Comparison of ENCODE assay signal across 24 cellular contexts in the genomic region with DNA sequence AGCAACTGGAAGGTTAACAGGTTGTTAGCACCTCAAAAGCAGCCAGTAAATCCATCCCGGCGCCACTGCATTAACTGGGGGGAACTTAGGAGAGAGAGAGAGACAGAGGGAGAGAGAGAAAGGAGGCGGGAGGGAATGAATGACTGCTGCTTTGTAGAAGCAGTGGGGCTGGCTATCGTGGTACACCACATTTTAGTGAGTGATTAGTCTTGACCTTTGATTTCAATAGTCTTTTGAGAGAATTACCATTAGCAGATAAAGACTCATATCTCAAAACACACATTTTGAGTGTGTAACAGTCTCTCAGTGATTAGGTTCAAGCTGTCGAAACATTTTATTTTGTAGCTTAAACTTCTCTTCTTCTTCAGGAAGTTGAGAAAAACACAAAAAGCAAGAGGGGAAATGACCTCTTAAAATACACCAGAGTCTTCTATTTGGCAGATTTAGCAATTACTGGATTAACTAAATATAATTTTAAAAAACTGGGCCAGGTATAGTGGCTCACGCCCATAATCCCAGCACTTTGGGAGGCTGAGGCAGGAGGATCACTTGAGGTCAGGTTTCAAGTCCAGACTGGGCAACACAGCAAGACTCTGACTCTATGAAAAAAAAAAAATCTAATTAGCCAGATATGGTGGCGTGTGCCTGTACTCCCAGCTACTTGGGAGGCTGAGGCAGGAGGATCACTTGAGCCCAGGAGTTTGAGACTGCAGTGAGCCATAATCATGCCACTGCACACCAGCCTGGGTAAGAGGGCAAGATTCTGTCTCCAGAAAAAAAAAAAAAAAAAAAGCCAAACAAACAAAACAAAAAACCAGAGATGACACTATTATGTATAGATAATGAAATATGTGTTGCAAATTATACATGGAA.
"Had no signal": no experiment of that assay in that cellular context is flagged by ENCODE, and none has a peak within 500 bp of the region (broad histone marks: within the 10 kb centered on the region; RNA-seq: fewer than 3 reads in every experiment).

No MANE protein-coding gene starts in this region.

- H3K4me3 Mint-ChIP-seq: activated CD4-positive, alpha-beta memory T cell treated with anti-CD3 and anti-CD28 coated beads for 36 hours; activated CD4-positive, alpha-beta T cell treated with anti-CD3 and anti-CD28 coated beads for 36 hours; activated naive CD8-positive, alpha-beta T cell treated with anti-CD3 and anti-CD28 coated beads for 36 hours; brain; natural killer cell treated with Interleukin-12 subunit alpha and Interleukin-12 subunit beta and Interleukin-15 and Interleukin-18, amount 100 ng/mL, for 72 hours had no signal

- H3K4me1 ChIP-seq: stomach, testis, upper lobe of left lung had no signal

- H3K27ac Mint-ChIP-seq: activated CD4-positive, alpha-beta memory T cell treated with anti-CD3 and anti-CD28 coated beads for 36 hours; activated CD4-positive, alpha-beta T cell treated with anti-CD3 and anti-CD28 coated beads for 36 hours; activated naive CD8-positive, alpha-beta T cell treated with anti-CD3 and anti-CD28 coated beads for 36 hours; brain; natural killer cell treated with Interleukin-12 subunit alpha and Interleukin-12 subunit beta and Interleukin-15 and Interleukin-18, amount 100 ng/mL, for 72 hours; progenitor cell of endocrine pancreas had no signal

- H3K27me3 ChIP-seq: stomach, testis, upper lobe of left lung had no signal

- H3K4me3 ChIP-seq: skin epidermis, stomach, testis, upper lobe of left lung had no signal

- ATAC-seq: activated CD4-positive, alpha-beta T cell treated with anti-CD3 and anti-CD28 coated beads for 36 hours; left ventricle myocardium superior; right cardiac atrium had no signal

- H3K4me1 Mint-ChIP-seq: activated CD4-positive, alpha-beta T cell treated with anti-CD3 and anti-CD28 coated beads for 36 hours; activated naive CD8-positive, alpha-beta T cell treated with anti-CD3 and anti-CD28 coated beads for 36 hours; brain had no signal

- H3K9me3 ChIP-seq: stomach, testis, upper lobe of left lung had no signal

- H3K9me3 Mint-ChIP-seq: activated CD4-positive, alpha-beta memory T cell treated with anti-CD3 and anti-CD28 coated beads for 36 hours; activated naive CD8-positive, alpha-beta T cell treated with anti-CD3 and anti-CD28 coated beads for 36 hours; brain; natural killer cell treated with Interleukin-12 subunit alpha and Interleukin-12 subunit beta and Interleukin-15 and Interleukin-18, amount 100 ng/mL, for 72 hours had no signal

- H3K27me3 Mint-ChIP-seq: activated CD4-positive, alpha-beta memory T cell treated with anti-CD3 and anti-CD28 coated beads for 36 hours; activated CD4-positive, alpha-beta T cell treated with anti-CD3 and anti-CD28 coated beads for 36 hours; activated naive CD8-positive, alpha-beta T cell treated with anti-CD3 and anti-CD28 coated beads for 36 hours; brain; natural killer cell treated with Interleukin-12 subunit alpha and Interleukin-12 subunit beta and Interleukin-15 and Interleukin-18, amount 100 ng/mL, for 72 hours; progenitor cell of endocrine pancreas had no signal

- H3K27ac ChIP-seq: skin epidermis, stomach, testis, upper lobe of left lung, VCaP had no signal

- DNase-seq: activated CD4-positive, alpha-beta memory T cell treated with anti-CD3 and anti-CD28 coated beads for 36 hours; activated CD4-positive, alpha-beta T cell treated with anti-CD3 and anti-CD28 coated beads for 36 hours; activated CD8-positive, alpha-beta memory T cell treated with anti-CD3 and anti-CD28 coated beads, Interleukin-2, amount 50 U/mL, for 4 hours; activated gamma-delta T cell; activated naive CD8-positive, alpha-beta T cell treated with anti-CD3 and anti-CD28 coated beads for 36 hours; activated T-cell treated with anti-CD3 and anti-CD28 coated beads, Interleukin-2, amount 50 U/mL, for 48 hours; cerebellar nuclear complex; effector CD8-positive, alpha-beta T cell; foreskin fibroblast; glutamatergic neuron; left ventricle myocardium superior; mesenchymal stem cell; occipital lobe; right cardiac atrium; stimulated activated CD4-positive, alpha-beta T cell treated with anti-CD3 and anti-CD28 coated beads, Interleukin-4, amount 100 ng/mL, for 4 hours; stimulated activated CD8-positive, alpha-beta memory T cell treated with anti-CD3 and anti-CD28 coated beads, Interleukin-4, amount 100 ng/mL, for 48 hours; stomach; testis; upper lobe of left lung had no signal
